In the genomic region with DNA sequence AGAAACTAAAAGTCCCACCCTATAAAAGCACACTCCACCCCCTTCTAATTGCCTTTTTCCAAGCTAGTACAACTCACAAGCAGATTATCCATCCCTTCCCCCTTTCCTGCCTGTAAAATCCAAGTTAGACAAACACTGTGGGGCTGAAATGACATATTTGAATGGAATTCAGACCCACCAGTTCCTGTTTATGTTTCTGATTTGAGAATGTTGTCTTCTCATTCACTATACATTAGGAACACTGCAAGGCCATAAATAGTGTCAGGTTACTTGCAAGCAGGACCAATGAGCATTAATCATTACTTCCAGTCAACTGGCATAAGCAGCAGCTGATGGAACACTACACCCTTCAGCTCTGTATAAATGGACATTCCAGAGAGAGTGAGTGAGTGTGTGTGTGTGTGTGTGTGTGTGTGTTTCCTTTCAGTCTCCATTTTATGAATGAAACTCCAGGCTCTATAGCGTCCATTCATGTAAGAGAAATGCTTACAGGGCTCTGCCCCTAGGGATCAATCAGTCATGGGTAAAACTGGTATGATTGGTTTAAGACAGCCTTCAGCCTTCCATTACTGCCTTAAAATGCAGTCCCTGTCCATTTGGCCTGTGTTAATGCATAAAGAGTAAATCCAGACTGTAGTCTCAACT, we compare ENCODE assay signal across 9 cellular contexts.
A peak's percentile ranks its signal among the peaks of the same experiment; 100 is the strongest.
DNase-seq lines count a peak whose midpoint lies in the region; ATAC-seq, FAIRE-seq and TF ChIP-seq lines count a peak whose summit lies in the region.
"Had no signal": no experiment of that assay in that cellular context is flagged by ENCODE, and none has a peak within 500 bp of the region (broad histone marks: within the 10 kb centered on the region; RNA-seq: fewer than 3 reads in every experiment).

No MANE protein-coding gene starts in this region.

- H3K36me3 ChIP-seq in right atrium auricular region = no peaks in the 10 kb centered on the region
- H3K36me3 ChIP-seq in PC-9 (ENCODE audit: low read depth) = no peaks in the 10 kb centered on the region
- H3K36me3 ChIP-seq in kidney (ENCODE audit: control insufficient read depth in 1 of 2, insufficient read depth in 2 of 2, low read length in 2 of 2) = no peaks in the 10 kb centered on the region
- H3K36me3 ChIP-seq: BLaER1 had no signal

- ATAC-seq in Right ventricle myocardium inferior (peak; percentile 31), HG02884 (IDR thresholded peaks at IDR 0.05; ENCODE audit: unreplicated experiment) (no peak), GM21390 (IDR thresholded peaks at IDR 0.05; ENCODE audit: unreplicated experiment) (no peak)

- intact Hi-C loops in Right ventricle myocardium inferior (cut with DNase I) (no loop called here), PC-9 (cut with micrococcal nuclease; ENCODE audit: unreplicated experiment) (loop anchor here (1.0 kb wide), 5 partner anchors 40 to 178 kb away; no protein-coding TSS in a partner anchor), kidney (cut with DNase I) (no loop called here)

- H3K4me1 ChIP-seq in right atrium auricular region (peaks cover 0 to 11% of the 10 kb centered on the region in 2 donors), PC-9 (replicated peaks; ENCODE audit: insufficient read depth) (peaks cover 20% of the 10 kb centered on the region), kidney (ENCODE audit: control insufficient read depth in 1 of 2, insufficient read depth in 1 of 2, low read depth in 1 of 2, low read length in 2 of 2) (no peaks in the 10 kb centered on the region)
- H3K4me1 ChIP-seq: BLaER1 had no signal

- H3K9ac ChIP-seq in kidney (ENCODE audit: low read length in 2 of 2) = no peak overlapping the region
- H3K9ac ChIP-seq: BLaER1 had no signal

- H3K9me3 ChIP-seq in right atrium auricular region = no peaks in the 10 kb centered on the region
- H3K9me3 ChIP-seq in PC-9 (ENCODE audit: insufficient read depth, low read depth) = 0 out of 2 replicates have a peak, but pooled peaks cover 3% of the 10 kb centered on the region
- H3K9me3 ChIP-seq in kidney (ENCODE audit: control insufficient read depth in 1 of 2, low read length in 2 of 2) = no peaks in the 10 kb centered on the region
- H3K9me3 ChIP-seq: BLaER1 had no signal

- no TSS peak for BruUV-seq in PC-9 (replicated peaks; lab: Mats Ljungman, UMichigan)

- FAIRE-seq in kidney (lab: Jason Lieb, UNC) = no peak

- no peaks in the 10 kb centered on the region for H3K79me2 ChIP-seq in PC-9 (ENCODE audit: low read depth)

- DNase-seq in Right ventricle myocardium inferior (ENCODE audit: missing footprints) (no peak), right atrium auricular region (ENCODE audit: low spot score) (no peak), PC-9 (peak; percentile 69 to 100), fibroblast of gingiva (ENCODE audit: low read depth) (peak; percentile 100), retina (peak; percentile 84), kidney (no peak)

- CTCF ChIA-PET in PC-9 (lab: Charles Lee) = interaction anchor here (0.8 kb wide), 1 partner anchor 69 kb away, joined by 6 read pairs; a partner anchor contains a TSS

- POLR2A ChIA-PET in PC-9 (lab: Charles Lee; ENCODE audit: unreplicated experiment) = interaction anchor here (0.6 to 1.0 kb wide), 3 partner anchors 70 to 539 kb away, joined by 3 to 11 read pairs (median 8); a partner anchor contains a TSS

- no peaks in the 10 kb centered on the region for H3K27me3 ChIP-seq in right atrium auricular region
- H3K27me3 ChIP-seq in PC-9 (ENCODE audit: insufficient read depth, low read depth) = no peaks in the 10 kb centered on the region
- H3K27me3 ChIP-seq: BLaER1 had no signal

- H3K4me3 ChIP-seq in right atrium auricular region (no peak overlapping the region), PC-9 (peak overlapping the region; percentile 7; the same call in 1 of the 2 replicates), kidney (ENCODE audit: low read length in 2 of 2) (no peak overlapping the region)
- H3K4me3 ChIP-seq: BLaER1 had no signal

- peak overlapping the region; percentile 35; the same call in 1 of the 2 replicates for H2AFZ ChIP-seq in PC-9

- peak overlapping the region in 1 of 2 donors; percentile 51 for H3K27ac ChIP-seq in right atrium auricular region
- peak overlapping the region; percentile 76 for H3K27ac ChIP-seq in PC-9
- no peak overlapping the region for H3K27ac ChIP-seq in kidney (ENCODE audit: low read depth in 2 of 2, low read length in 2 of 2)
- H3K27ac ChIP-seq: BLaER1 had no signal

- no peak for TF ChIP-seq CTCF in right atrium auricular region (IDR thresholded peaks at IDR 0.05)
- no peak for TF ChIP-seq CTCF in PC-9 (conservative IDR thresholded peaks at IDR 0.05)
- TF ChIP-seq CTCF in kidney (IDR thresholded peaks at IDR 0.05; ENCODE audit: borderline replicate concordance, extremely low read depth, insufficient read depth) = no peak

- no peaks in the 10 kb centered on the region for H3K9me2 ChIP-seq in PC-9 (ENCODE audit: insufficient read depth)

- H3K4me2 ChIP-seq in PC-9 = peak overlapping the region; percentile 60
- H3K4me2 ChIP-seq: BLaER1 had no signal

- peaks cover 13% of the 10 kb centered on the region for H3F3A ChIP-seq in PC-9 (ENCODE audit: insufficient read depth, low read depth)

- H4K20me1 ChIP-seq in PC-9 (ENCODE audit: insufficient read depth) = 0 out of 2 replicates have a peak, but pooled peaks cover 2% of the 10 kb centered on the region
- H4K20me1 ChIP-seq: BLaER1 had no signal

Comparison
In these comparisons a context has a peak if more than half of its experiments do, and no peak if none do; other contexts are left out.
1. DNase-seq: peak in PC-9 (2 of 2), fibroblast of gingiva (single experiment) and retina (single experiment); none in Right ventricle myocardium inferior (single experiment), right atrium auricular region (single experiment) and kidney (single experiment).